In the genomic region with DNA sequence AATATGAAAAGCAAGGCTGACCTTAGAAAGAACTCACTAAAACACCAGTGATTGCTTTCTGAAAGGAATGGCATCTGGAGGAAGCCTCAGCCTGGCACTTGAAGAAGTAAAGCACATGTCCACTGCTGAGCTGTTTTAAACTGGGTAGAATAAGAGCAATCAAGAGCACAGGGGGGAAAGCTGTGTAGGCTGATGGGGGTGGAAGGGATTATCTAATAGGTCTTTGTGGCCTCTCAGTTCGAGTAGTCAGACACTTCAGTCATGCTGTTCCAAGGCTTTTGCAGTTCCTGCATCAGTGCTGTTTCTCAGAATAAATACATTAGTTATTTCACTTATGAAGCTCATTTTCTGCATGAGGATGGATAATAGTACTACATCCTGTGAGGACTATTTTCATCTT, we compare ENCODE assay signal across 24 cellular contexts.
"Had no signal": no experiment of that assay in that cellular context is flagged by ENCODE, and none has a peak within 500 bp of the region (broad histone marks: within the 10 kb centered on the region; RNA-seq: fewer than 3 reads in every experiment).

No MANE protein-coding gene starts in this region.

- H3K4me3 Mint-ChIP-seq: dendritic cell treated with granulocyte-macrophage colony-stimulating factor and Interleukin-4, amounts not matched to agents 40 ng/mL and 50 ng/mL, for 4 days; effector memory CD8-positive, alpha-beta T cell; endodermal cell; mesothelial cell of epicardium; naive B cell; naive thymus-derived CD8-positive, alpha-beta T cell had no signal

- H3K27me3 ChIP-seq: esophagus squamous epithelium, gastrocnemius medialis, heart right ventricle, left lung had no signal

- H3K27me3 Mint-ChIP-seq: dendritic cell treated with granulocyte-macrophage colony-stimulating factor and Interleukin-4, amounts not matched to agents 40 ng/mL and 50 ng/mL, for 4 days; effector memory CD8-positive, alpha-beta T cell; naive B cell; naive thymus-derived CD8-positive, alpha-beta T cell had no signal

- H3K9me3 Mint-ChIP-seq: dendritic cell treated with granulocyte-macrophage colony-stimulating factor and Interleukin-4, amounts not matched to agents 40 ng/mL and 50 ng/mL, for 4 days; effector memory CD8-positive, alpha-beta T cell; endodermal cell; mesothelial cell of epicardium; naive thymus-derived CD8-positive, alpha-beta T cell had no signal

- H3K27ac ChIP-seq: epithelial cell of prostate, esophagus squamous epithelium, gastrocnemius medialis, heart right ventricle, left lung, lower lobe of right lung had no signal

- DNase-seq: cortex of kidney; effector CD8-positive, alpha-beta T cell; effector memory CD8-positive, alpha-beta T cell; endodermal cell; esophagus squamous epithelium; foreskin fibroblast; foreskin melanocyte; gastrocnemius medialis; glutamatergic neuron; head of caudate nucleus; heart right ventricle; hippocampal formation; left cardiac atrium; left lung; left ventricle myocardium superior; lower lobe of right lung; mesenchymal stem cell; mucosa of descending colon; naive B cell; naive thymus-derived CD8-positive, alpha-beta T cell had no signal

- H3K27ac Mint-ChIP-seq: dendritic cell treated with granulocyte-macrophage colony-stimulating factor and Interleukin-4, amounts not matched to agents 40 ng/mL and 50 ng/mL, for 4 days; effector memory CD8-positive, alpha-beta T cell; endodermal cell; mesothelial cell of epicardium had no signal

- H3K4me1 Mint-ChIP-seq: endodermal cell; mesothelial cell of epicardium; naive B cell; naive thymus-derived CD8-positive, alpha-beta T cell had no signal

- H3K4me1 ChIP-seq: esophagus squamous epithelium, gastrocnemius medialis, heart right ventricle, left lung, lower lobe of right lung had no signal

- H3K4me3 ChIP-seq: esophagus squamous epithelium, gastrocnemius medialis, heart right ventricle, left lung, lower lobe of right lung, mucosa of descending colon had no signal

- ATAC-seq: effector memory CD8-positive, alpha-beta T cell; esophagus mucosa; gastrocnemius medialis; heart right ventricle; left cardiac atrium; left lung; left ventricle myocardium superior; lower lobe of right lung; mucosa of descending colon; naive thymus-derived CD8-positive, alpha-beta T cell had no signal

- H3K36me3 ChIP-seq: gastrocnemius medialis had no signal
